In genomic region chr10:69439813-69440506, GRCh38 we compare ENCODE assay signal across 10 cellular contexts. TPM values are rescaled to one million over a fixed set of nuclear protein-coding genes. Genes with fewer than 3 reads are reported as not detected.
A peak's percentile ranks its signal among the peaks of the same experiment; 100 is the strongest.
DNase-seq lines count a peak whose midpoint lies in the region; ATAC-seq, FAIRE-seq and TF ChIP-seq lines count a peak whose summit lies in the region.
"Had no signal": no experiment of that assay in that cellular context is flagged by ENCODE, and none has a peak within 500 bp of the region (broad histone marks: within the 10 kb centered on the region; RNA-seq: fewer than 3 reads in every experiment).

No MANE protein-coding gene starts in this region.

- DNase-seq in Calu3 (peak; percentile 76), MG63 (peak; percentile 67), adipocyte (ENCODE audit: low read depth) (peak; percentile 50), myocyte (ENCODE audit: low read depth) (peak; percentile 64), GM19239 (ENCODE audit: insufficient read length, low spot score) (no peak), T-helper 2 cell (no peak), tibial nerve (ENCODE audit: low spot score in 2 of 2) (no peak)
- DNase-seq: H7, left cardiac atrium had no signal

- no peak for TF ChIP-seq POLR2A in tibial nerve (IDR thresholded peaks at IDR 0.05)

- WGBS in tibial nerve, 2 donors, result 60 to 70% methylated on average over 5 of the region's 5 CpGs

- peak overlapping the region; percentile 80 for H3K27ac Mint-ChIP-seq in Calu3 (ENCODE audit: unreplicated experiment)

- H3K4me1 Mint-ChIP-seq in Calu3 (ENCODE audit: low read depth, unreplicated experiment), result peaks cover 57% of the 10 kb centered on the region

- CTCF ChIA-PET in Calu3 (lab: Charles Lee), result interaction anchor here (0.6 to 3.0 kb wide), 7 partner anchors 9 to 299 kb away, joined by 3 to 43 read pairs (median 9); partner anchors contain the start of gene TSPAN15

- H3K9ac ChIP-seq in adipocyte (ENCODE audit: low read length), result no peak overlapping the region

- no peaks in the 10 kb centered on the region for H3K27me3 Mint-ChIP-seq in Calu3 (ENCODE audit: unreplicated experiment)

- TF ChIP-seq CTCF in Calu3 (IDR thresholded peaks at IDR 0.05; ENCODE audit: unreplicated experiment) (no peak), tibial nerve (IDR thresholded peaks at IDR 0.05) (no peak)

- TF ChIP-seq EP300 in tibial nerve (IDR thresholded peaks at IDR 0.05), result no peak

- intact Hi-C loops in Calu3 (cut with micrococcal nuclease; ENCODE audit: unreplicated experiment), result loop anchor here (2.0 kb wide), 1 partner anchor 15 kb away; no protein-coding TSS in a partner anchor

- peaks cover 2% of the 10 kb centered on the region for H3K9me3 Mint-ChIP-seq in Calu3 (ENCODE audit: low read depth, unreplicated experiment)

- H3K27ac ChIP-seq in tibial nerve, result no peak overlapping the region

- no peaks in the 10 kb centered on the region for H3K36me3 ChIP-seq in MG63
- no peaks in the 10 kb centered on the region for H3K36me3 ChIP-seq in adipocyte (ENCODE audit: control insufficient read depth, insufficient read depth, low read length, severe bottlenecking)
- no peaks in the 10 kb centered on the region for H3K36me3 ChIP-seq in tibial nerve

- BruUV-seq in Calu3 (replicated peaks; lab: Mats Ljungman, UMichigan), result no TSS peak

- H3K4me1 ChIP-seq in adipocyte (ENCODE audit: control insufficient read depth, insufficient read depth, low read length) (peaks cover 26% of the 10 kb centered on the region), tibial nerve (peaks cover 0 to 14% (median 4%) of the 10 kb centered on the region in 4 donors)

- no peaks in the 10 kb centered on the region for H3K9me3 ChIP-seq in MG63
- H3K9me3 ChIP-seq in adipocyte (ENCODE audit: control insufficient read depth, low read length), result peaks cover 3% of the 10 kb centered on the region
- H3K9me3 ChIP-seq in tibial nerve, result no peaks in the 10 kb centered on the region

- H3K36me3 Mint-ChIP-seq in Calu3 (ENCODE audit: insufficient read depth, unreplicated experiment), result peaks cover 17% of the 10 kb centered on the region

- H3K4me3 Mint-ChIP-seq in Calu3 (ENCODE audit: low read depth, unreplicated experiment), result no peak overlapping the region

- FAIRE-seq in GM19239 (lab: Jason Lieb, UNC), result no peak

- no peak overlapping the region for H3K4me3 ChIP-seq in MG63
- no peak overlapping the region for H3K4me3 ChIP-seq in adipocyte (ENCODE audit: low read length)
- no peak overlapping the region for H3K4me3 ChIP-seq in tibial nerve

- ATAC-seq in GM19467 (IDR thresholded peaks at IDR 0.05; ENCODE audit: unreplicated experiment), result no peak

- H3K27me3 ChIP-seq in MG63 (no peaks in the 10 kb centered on the region), adipocyte (replicated peaks; ENCODE audit: control insufficient read depth, insufficient read depth, low read length) (no peaks in the 10 kb centered on the region), tibial nerve (no peaks in the 10 kb centered on the region)

RNA-seq across cellular contexts. Expression of gene TSPAN15, which starts 11.3 kb away (rescaled TPM):
- total RNA-seq in Calu3 (2022) (137 and 165 TPM in 2 replicates), myocyte (5.5 and 13.2 TPM in 2 replicates), tibial nerve (100 to 1,000 TPM in 1 of 4 donors, 10 to 100 TPM in 3; 46.9 to 117 (median 92.7) TPM)
- total RNA-seq in MG63 (2014; rRNA removed; shearing (Covaris generic); ENCODE audit: low replicate concordance), result 7.5 TPM in 2 replicates
- 4.9 TPM for polyA plus RNA-seq in myocyte (2012)

RNA-seq across cellular contexts. Expression of gene TACR2, which starts 23.2 kb away (rescaled TPM):
- total RNA-seq in Calu3 (2022), result 0.26 and 0.34 TPM in 2 replicates
- total RNA-seq in MG63 (2014; rRNA removed; shearing (Covaris generic); ENCODE audit: low replicate concordance), result not detected in 2 replicates
- total RNA-seq in myocyte, result 0.08 TPM in 1 of 2 replicates, not detected in the other
- 1.8 TPM for polyA plus RNA-seq in myocyte (2012)
- 1 to 10 TPM in 2 of 4 donors, under 1 TPM in 2; 0.59 to 4.6 (median 1.2) TPM for total RNA-seq in tibial nerve
- total RNA-seq: H7 had no signal

Comparison
In these comparisons a context has a peak if more than half of its experiments do, and no peak if none do; other contexts are left out.
1. DNase-seq: peak in Calu3 (single experiment), MG63 (single experiment), adipocyte (single experiment) and myocyte (single experiment); none in GM19239 (single experiment), T-helper 2 cell (0 of 5) and tibial nerve (0 of 2).